Comparison of ENCODE assay signal across 8 cellular contexts in the genomic region with DNA sequence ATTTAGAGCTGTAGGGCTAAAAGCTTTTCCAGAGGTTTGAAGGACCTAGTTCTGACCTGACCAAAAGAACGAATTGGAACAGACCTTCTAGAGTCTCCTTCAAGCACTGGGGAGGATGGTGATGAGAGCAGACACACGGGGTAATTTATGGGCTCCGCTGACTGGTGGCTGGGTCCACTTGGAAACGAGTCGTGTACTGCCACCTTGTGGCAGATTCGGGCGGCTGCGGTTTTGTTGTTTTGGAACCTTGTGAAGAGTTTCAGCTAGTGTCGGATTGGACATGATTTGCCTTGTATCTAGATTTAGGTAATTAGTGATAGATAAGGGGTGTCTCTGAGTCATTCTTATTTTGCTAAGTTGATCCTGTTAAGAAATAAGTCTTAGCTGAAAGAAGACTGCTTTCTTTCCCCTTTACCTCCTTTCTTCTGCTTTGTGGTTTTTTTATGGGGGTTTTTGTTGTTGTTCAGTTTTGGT.
DNase-seq lines count a peak whose midpoint lies in the region; ATAC-seq and TF ChIP-seq lines count a peak whose summit lies in the region.

No MANE protein-coding gene starts in this region.

- peaks cover 0 to 9% of the 10 kb centered on the region in 2 donors for H3K4me1 ChIP-seq in adrenal gland (replicated peaks in 1 of 2)

- H3K27me3 Mint-ChIP-seq in T-helper 1 cell treated with Interleukin-12 subunit alpha and Interleukin-12 subunit beta and Interleukin-4 antibody, amounts not matched to agents 30 μg/mL and 1 μg/mL, for 36 hours (ENCODE audit: low read depth): no peaks in the 10 kb centered on the region

- peak overlapping the region; percentile 9 for H3K27ac Mint-ChIP-seq in T-helper 1 cell treated with Interleukin-12 subunit alpha and Interleukin-12 subunit beta and Interleukin-4 antibody, amounts not matched to agents 30 μg/mL and 1 μg/mL, for 36 hours

- no peak for TF ChIP-seq POLR2A in adrenal gland (IDR thresholded peaks at IDR 0.05)

- no peaks in the 10 kb centered on the region for H3K9me3 ChIP-seq in adrenal gland (replicated peaks in 1 of 3)

- ATAC-seq in left cardiac atrium (peak; percentile 80 to 81), GM19035 (IDR thresholded peaks at IDR 0.05; ENCODE audit: unreplicated experiment) (no peak), HG03442 (IDR thresholded peaks at IDR 0.05; ENCODE audit: unreplicated experiment) (no peak)

- no peaks in the 10 kb centered on the region for H3K36me3 ChIP-seq in adrenal gland (replicated peaks in 1 of 2)

- H3K4me3 Mint-ChIP-seq in T-helper 1 cell treated with Interleukin-12 subunit alpha and Interleukin-12 subunit beta and Interleukin-4 antibody, amounts not matched to agents 30 μg/mL and 1 μg/mL, for 36 hours: no peak overlapping the region

- 1 to 6% (median 4%) methylated on average over 9 of the region's 9 CpGs for WGBS in adrenal gland, 4 donors

- DNase-seq in NCI-H146 treated with DMSO at 0.1 percent for 48 hours (lab: John Stamatoyannopoulos, UW; ENCODE audit: unreplicated experiment) (peak; percentile 53), adrenal gland (peak; percentile 79 to 95 (median 87)), left cardiac atrium (peak; percentile 75), putamen (ENCODE audit: low spot score) (peak; percentile 82)

- H3K4me1 Mint-ChIP-seq in T-helper 1 cell treated with Interleukin-12 subunit alpha and Interleukin-12 subunit beta and Interleukin-4 antibody, amounts not matched to agents 30 μg/mL and 1 μg/mL, for 36 hours (ENCODE audit: low read depth): peaks cover 17% of the 10 kb centered on the region

- H3K27me3 ChIP-seq in adrenal gland: no peaks in the 10 kb centered on the region

- TF ChIP-seq CTCF in GM12874 (IDR thresholded peaks at IDR 0.05; ENCODE audit: insufficient read depth, low read depth, low read length): peak; percentile 83
- TF ChIP-seq CTCF in adrenal gland (IDR thresholded peaks at IDR 0.05): peak; percentile 78 to 87 (median 82)

- no peaks in the 10 kb centered on the region for H3K9me3 Mint-ChIP-seq in T-helper 1 cell treated with Interleukin-12 subunit alpha and Interleukin-12 subunit beta and Interleukin-4 antibody, amounts not matched to agents 30 μg/mL and 1 μg/mL, for 36 hours

- intact Hi-C loops in adrenal gland (cut with DNase I) (loop anchor here in 1 of 2 donors (2.0 to 10.0 kb wide), 2 partner anchors 103 to 419 kb away; a partner anchor contains a TSS), left cardiac atrium (cut with DNase I) (loop anchor here (2.0 to 5.0 kb wide), 2 partner anchors 415 to 419 kb away; no protein-coding TSS in a partner anchor)

- H3K36me3 Mint-ChIP-seq in T-helper 1 cell treated with Interleukin-12 subunit alpha and Interleukin-12 subunit beta and Interleukin-4 antibody, amounts not matched to agents 30 μg/mL and 1 μg/mL, for 36 hours (ENCODE audit: low read depth): peaks cover 9% of the 10 kb centered on the region

- no peak overlapping the region for H3K27ac ChIP-seq in adrenal gland

- H3K4me3 ChIP-seq in adrenal gland: no peak overlapping the region

Comparison
In these comparisons a context has a peak if more than half of its experiments do, and no peak if none do; other contexts are left out.
1. ATAC-seq: peak in left cardiac atrium (2 of 2); none in GM19035 (single experiment) and HG03442 (single experiment).
2. Peak in every context shown above with its lines, with median percentiles within 50 percentile points of each other: DNase-seq.